31 cellular contexts compared by ENCODE assay signal in the genomic region with DNA sequence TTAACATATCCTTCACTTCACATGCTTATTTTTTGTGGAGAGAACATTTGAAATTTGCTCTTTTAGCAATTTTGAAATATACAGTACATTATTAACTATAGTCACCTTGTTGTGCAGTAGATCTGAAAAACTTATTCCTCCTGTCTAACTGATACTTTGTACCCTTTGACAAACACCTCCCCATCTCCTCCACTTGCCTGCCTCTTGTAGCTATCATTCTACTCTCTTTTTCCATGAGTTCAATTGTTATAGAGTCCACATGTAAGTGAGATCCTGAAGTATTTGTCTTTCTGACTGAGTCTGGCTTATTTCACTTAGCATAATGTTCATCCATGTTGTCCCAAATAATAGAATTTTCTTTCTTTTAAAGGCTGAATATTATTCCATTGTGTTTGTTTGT. TPM values are rescaled to one million over a fixed set of nuclear protein-coding genes. Genes with fewer than 3 reads are reported as not detected.
"Had no signal": no experiment of that assay in that cellular context is flagged by ENCODE, and none has a peak within 500 bp of the region (broad histone marks: within the 10 kb centered on the region; RNA-seq: fewer than 3 reads in every experiment).

No MANE protein-coding gene starts in this region.

- DNase-seq: stimulated activated CD4-positive, alpha-beta T cell treated with anti-CD3 and anti-CD28 coated beads, Interleukin-2, amount 100 ng/mL, for 48 hours; stimulated activated CD4-positive, alpha-beta T cell treated with anti-CD3 and anti-CD28 coated beads, Interleukin-4, amount 100 ng/mL, for 1 hour; stimulated activated CD4-positive, alpha-beta T cell treated with anti-CD3 and anti-CD28 coated beads, Interleukin-4, amount 100 ng/mL, for 24 hours; stimulated activated CD4-positive, alpha-beta T cell treated with anti-CD3 and anti-CD28 coated beads, Interleukin-4, amount 100 ng/mL, for 4 hours; stimulated activated CD8-positive, alpha-beta memory T cell treated with anti-CD3 and anti-CD28 coated beads, Interleukin-4, amount 100 ng/mL, for 48 hours; stimulated activated naive B cell treated with anti-CD40 and anti-IgM and Interleukin-4, amounts not matched to agents 10 μg/mL and 1 μg/mL and 100 μg/mL, for 72 hours; stimulated activated naive CD4-positive, alpha-beta T cell; stimulated activated naive CD4-positive, alpha-beta T cell treated with Interleukin-2 at 50 U/mL for 16 hours; stimulated activated naive CD8-positive, alpha-beta T cell treated with anti-CD3 and anti-CD28 coated beads, Interleukin-15, amount 100 ng/mL, for 72 hours; stimulated activated naive CD8-positive, alpha-beta T cell treated with anti-CD3 and anti-CD28 coated beads, Interleukin-15, Interleukin-2, amounts not matched to agents 100 U/mL and 50 U/mL, for 24 hours; stomach; substantia nigra; testis; thyroid gland; tibial artery; transverse colon; trophoblast cell; upper lobe of left lung; upper lobe of right lung; uterus had no signal

- H3K4me1 ChIP-seq: stomach, testis, thyroid gland, tibial artery, tibial nerve, transverse colon, upper lobe of left lung, upper lobe of right lung, uterus had no signal

- H3K36me3 ChIP-seq: stomach, suprapubic skin, thoracic aorta, thyroid gland, tibial artery, tibial nerve, transverse colon, upper lobe of left lung, upper lobe of right lung, uterus, vagina had no signal

- FAIRE-seq: urothelium cell line had no signal

- H3K9me3 ChIP-seq: stomach, suprapubic skin, testis, thoracic aorta, thyroid gland, tibial artery, tibial nerve, transverse colon, upper lobe of left lung, upper lobe of right lung, uterus, vagina had no signal

- H3K27me3 ChIP-seq: suprapubic skin, testis, thyroid gland, tibial artery, tibial nerve, transverse colon, upper lobe of left lung, upper lobe of right lung, uterus, vagina had no signal

- ATAC-seq: stimulated activated effector memory CD8-positive, alpha-beta T cell treated with anti-CD3 and anti-CD28 coated beads, Interleukin-12 subunit alpha, Interleukin-12 subunit beta, amount 100 ng/mL, for 72 hours; stimulated activated memory B cell treated with anti-CD40 and anti-IgM and Interleukin-4, amounts not matched to agents 10 μg/mL and 1 μg/mL and 100 μg/mL, for 72 hours; stimulated activated naive B cell treated with anti-CD40 and anti-IgM and Interleukin-4, amounts not matched to agents 10 μg/mL and 1 μg/mL and 100 μg/mL, for 72 hours; stimulated activated naive CD8-positive, alpha-beta T cell treated with anti-CD3 and anti-CD28 coated beads, Interleukin-15, amount 100 ng/mL, for 72 hours had no signal

- H3K27ac ChIP-seq: stomach, suprapubic skin, testis, thoracic aorta, thyroid gland, tibial artery, tibial nerve, transverse colon, upper lobe of left lung, upper lobe of right lung, uterus had no signal

- H3K4me3 ChIP-seq: stomach, suprapubic skin, testis, thoracic aorta, thyroid gland, tibial artery, tibial nerve, transverse colon, upper lobe of left lung, upper lobe of right lung, uterus, vagina had no signal

RNA-seq across cellular contexts. Expression of a gene that starts 9.5 kb away (rescaled TPM):
- total RNA-seq: stomach, subcutaneous adipose tissue, temporal lobe, testis, thoracic aorta, thyroid gland, upper lobe of right lung, ureter, urinary bladder, vagina had no signal

RNA-seq across cellular contexts. Expression of a gene that starts 33.9 kb away (rescaled TPM):
- total RNA-seq: stomach, subcutaneous adipose tissue, suprapubic skin, temporal lobe, testis, thoracic aorta, thyroid gland, tibial nerve, transverse colon, upper lobe of left lung, upper lobe of right lung, ureter, urinary bladder, uterus, vagina had no signal
- polyA plus RNA-seq: stomach, urinary bladder had no signal

RNA-seq across cellular contexts. Expression of a gene that starts 39.5 kb away (rescaled TPM):
- total RNA-seq: stomach, subcutaneous adipose tissue, temporal lobe, testis, thyroid gland, tibial nerve, upper lobe of right lung, ureter, urinary bladder, uterus, vagina had no signal
